8 cellular contexts compared by ENCODE assay signal in genomic region chr1:10867138-10867721, GRCh38.
DNase-seq lines count a peak whose midpoint lies in the region; ATAC-seq and TF ChIP-seq lines count a peak whose summit lies in the region.

No MANE protein-coding gene starts in this region.

- H3K4me1 Mint-ChIP-seq in activated CD8-positive, alpha-beta memory T cell treated with anti-CD3 and anti-CD28 coated beads, Interleukin-2, amount 10 ng/mL, durations not matched to agents 7 days and 5 days, result peaks cover 10% of the 10 kb centered on the region
- H3K4me1 Mint-ChIP-seq in naive thymus-derived CD4-positive, alpha-beta T cell, result peaks cover 8 to 32% (median 15%) of the 10 kb centered on the region in 7 donors
- H3K4me1 Mint-ChIP-seq in stimulated activated naive B cell treated with anti-CD40 and anti-IgM and Interleukin-4, amounts not matched to agents 10 μg/mL and 1 μg/mL and 100 μg/mL, for 72 hours, result peaks cover 11 to 20% of the 10 kb centered on the region in 2 donors

- in situ Hi-C loops in GM13976 (cut with MboI; ENCODE audit: low sequenced_read_pairs, unreplicated experiment), result loop anchor here (25.0 kb wide), 1 partner anchor 355 kb away; no protein-coding TSS in a partner anchor

- DNase-seq in AG04450 (ENCODE audit: low read depth, low spot score), result no peak
- peak; percentile 87 for DNase-seq in GM13976 (ENCODE audit: low spot score)
- DNase-seq in NCI-H69 (lab: John Stamatoyannopoulos, UW), result peak; percentile 81
- peak; percentile 58 for DNase-seq in activated CD8-positive, alpha-beta memory T cell treated with anti-CD3 and anti-CD28 coated beads, Interleukin-2, amount 10 ng/mL, durations not matched to agents 7 days and 5 days
- no peak for DNase-seq in epithelial cell of proximal tubule (ENCODE audit: low read depth)
- DNase-seq in naive thymus-derived CD4-positive, alpha-beta T cell, result peak; percentile 36 to 79 (median 61)
- DNase-seq in stimulated activated naive B cell treated with anti-CD40 and anti-IgM and Interleukin-4, amounts not matched to agents 10 μg/mL and 1 μg/mL and 100 μg/mL, for 72 hours, result no peak

- POLR2A ChIA-PET in AG04450 (lab: Yijun Ruan, JAX), result no interaction called here
- POLR2A ChIA-PET in naive thymus-derived CD4-positive, alpha-beta T cell (lab: Charles Lee), result interaction anchor here (0.9 kb wide), 1 partner anchor 372 kb away, joined by 3 read pairs; no protein-coding TSS in a partner anchor

- peaks cover 0 to 7% of the 10 kb centered on the region in 2 donors for H3K4me1 ChIP-seq in naive thymus-derived CD4-positive, alpha-beta T cell (ENCODE audit: control insufficient read depth in 2 of 2, insufficient read depth in 2 of 2, low read length in 2 of 2)

- no peak overlapping the region for H3K27ac Mint-ChIP-seq in activated CD8-positive, alpha-beta memory T cell treated with anti-CD3 and anti-CD28 coated beads, Interleukin-2, amount 10 ng/mL, durations not matched to agents 7 days and 5 days
- H3K27ac Mint-ChIP-seq in naive thymus-derived CD4-positive, alpha-beta T cell, result peak overlapping the region in 1 of 9 donors; percentile 32
- H3K27ac Mint-ChIP-seq in stimulated activated naive B cell treated with anti-CD40 and anti-IgM and Interleukin-4, amounts not matched to agents 10 μg/mL and 1 μg/mL and 100 μg/mL, for 72 hours, result no peak overlapping the region

- peak; percentile 85 for ATAC-seq in activated CD8-positive, alpha-beta memory T cell treated with anti-CD3 and anti-CD28 coated beads, Interleukin-2, amount 10 ng/mL, durations not matched to agents 7 days and 5 days
- peak; percentile 93 for ATAC-seq in naive thymus-derived CD4-positive, alpha-beta T cell
- peak; percentile 82 to 87 for ATAC-seq in stimulated activated naive B cell treated with anti-CD40 and anti-IgM and Interleukin-4, amounts not matched to agents 10 μg/mL and 1 μg/mL and 100 μg/mL, for 72 hours (replicated peaks)
- no peak for ATAC-seq in GM18868 (IDR thresholded peaks at IDR 0.05; ENCODE audit: unreplicated experiment)

- H3K9me3 ChIP-seq in AG04450 (ENCODE audit: control insufficient read depth, insufficient read depth, low read length), result no peaks in the 10 kb centered on the region
- H3K9me3 ChIP-seq in naive thymus-derived CD4-positive, alpha-beta T cell (ENCODE audit: control insufficient read depth in 2 of 3, low read length in 3 of 3), result no peaks in the 10 kb centered on the region

- peaks cover 39% of the 10 kb centered on the region for H3K27me3 ChIP-seq in AG04450 (ENCODE audit: control insufficient read depth, insufficient read depth, low read length)
- H3K27me3 ChIP-seq in naive thymus-derived CD4-positive, alpha-beta T cell (ENCODE audit: control insufficient read depth in 2 of 2, insufficient read depth in 2 of 2, low read length in 2 of 2), result peaks cover 0 to 15% of the 10 kb centered on the region in 2 donors

- peak overlapping the region; percentile 57 for H3K4me3 ChIP-seq in AG04450 (ENCODE audit: low read depth, low read length)
- H3K4me3 ChIP-seq in epithelial cell of proximal tubule (ENCODE audit: low read depth, low read length), result peak overlapping the region; percentile 41
- H3K4me3 ChIP-seq in naive thymus-derived CD4-positive, alpha-beta T cell (ENCODE audit: low read length), result peak overlapping the region; percentile 33

- H3K9me3 Mint-ChIP-seq in activated CD8-positive, alpha-beta memory T cell treated with anti-CD3 and anti-CD28 coated beads, Interleukin-2, amount 10 ng/mL, durations not matched to agents 7 days and 5 days (ENCODE audit: low read depth), result no peaks in the 10 kb centered on the region
- peaks cover 0 to 2% (median 0%) of the 10 kb centered on the region in 11 donors for H3K9me3 Mint-ChIP-seq in naive thymus-derived CD4-positive, alpha-beta T cell
- H3K9me3 Mint-ChIP-seq in stimulated activated naive B cell treated with anti-CD40 and anti-IgM and Interleukin-4, amounts not matched to agents 10 μg/mL and 1 μg/mL and 100 μg/mL, for 72 hours, result no peaks in the 10 kb centered on the region

- CTCF ChIA-PET in AG04450 (lab: Charles Lee), result interaction anchor here (0.5 to 2.1 kb wide), 36 partner anchors 12 to 375 kb away, joined by 3 to 34 read pairs (median 4); no protein-coding TSS in a partner anchor
- CTCF ChIA-PET in activated CD8-positive, alpha-beta memory T cell treated with anti-CD3 and anti-CD28 coated beads, Interleukin-2, amount 10 ng/mL, durations not matched to agents 7 days and 5 days (lab: Charles Lee), result interaction anchor here (0.7 to 7.1 kb wide), 11 partner anchors 11 to 603 kb away, joined by 3 to 68 read pairs (median 4); no protein-coding TSS in a partner anchor
- CTCF ChIA-PET in naive thymus-derived CD4-positive, alpha-beta T cell (lab: Charles Lee), result interaction anchor here (0.6 kb wide), 1 partner anchor 1294 kb away, joined by 3 read pairs; no protein-coding TSS in a partner anchor

- peak overlapping the region; percentile 17 for H3K4me3 Mint-ChIP-seq in activated CD8-positive, alpha-beta memory T cell treated with anti-CD3 and anti-CD28 coated beads, Interleukin-2, amount 10 ng/mL, durations not matched to agents 7 days and 5 days
- H3K4me3 Mint-ChIP-seq in naive thymus-derived CD4-positive, alpha-beta T cell, result peak overlapping the region in 8 of 10 donors; percentile 43 to 81 (median 60)
- H3K4me3 Mint-ChIP-seq in stimulated activated naive B cell treated with anti-CD40 and anti-IgM and Interleukin-4, amounts not matched to agents 10 μg/mL and 1 μg/mL and 100 μg/mL, for 72 hours, result peak overlapping the region; percentile 18 to 68

- no peak overlapping the region for H3K27ac ChIP-seq in AG04450 (ENCODE audit: low read depth, low read length)
- no peak overlapping the region for H3K27ac ChIP-seq in naive thymus-derived CD4-positive, alpha-beta T cell (ENCODE audit: low read depth, low read length)

- peaks cover 67% of the 10 kb centered on the region for H3K27me3 Mint-ChIP-seq in activated CD8-positive, alpha-beta memory T cell treated with anti-CD3 and anti-CD28 coated beads, Interleukin-2, amount 10 ng/mL, durations not matched to agents 7 days and 5 days
- H3K27me3 Mint-ChIP-seq in naive thymus-derived CD4-positive, alpha-beta T cell, result peaks cover 51 to 74% (median 56%) of the 10 kb centered on the region in 5 donors
- H3K27me3 Mint-ChIP-seq in stimulated activated naive B cell treated with anti-CD40 and anti-IgM and Interleukin-4, amounts not matched to agents 10 μg/mL and 1 μg/mL and 100 μg/mL, for 72 hours, result peaks cover 81 to 95% of the 10 kb centered on the region in 2 donors

- no peaks in the 10 kb centered on the region for H3K36me3 Mint-ChIP-seq in activated CD8-positive, alpha-beta memory T cell treated with anti-CD3 and anti-CD28 coated beads, Interleukin-2, amount 10 ng/mL, durations not matched to agents 7 days and 5 days
- no peaks in the 10 kb centered on the region for H3K36me3 Mint-ChIP-seq in naive thymus-derived CD4-positive, alpha-beta T cell
- no peaks in the 10 kb centered on the region for H3K36me3 Mint-ChIP-seq in stimulated activated naive B cell treated with anti-CD40 and anti-IgM and Interleukin-4, amounts not matched to agents 10 μg/mL and 1 μg/mL and 100 μg/mL, for 72 hours

- H3K36me3 ChIP-seq in naive thymus-derived CD4-positive, alpha-beta T cell (ENCODE audit: control insufficient read depth in 2 of 3, insufficient read depth in 3 of 3, low read length in 3 of 3), result no peaks in the 10 kb centered on the region

- intact Hi-C loops in naive thymus-derived CD4-positive, alpha-beta T cell (cut with micrococcal nuclease), result loop anchor here (1.0 to 5.0 kb wide), 7 partner anchors 74 to 435 kb away; partner anchors contain the start of gene CENPS (in 1 of the 2)

- TF ChIP-seq CTCF in AG04450 (IDR thresholded peaks at IDR 0.05; ENCODE audit: low read depth, low read length) (peak; percentile 21), GM13976 (IDR thresholded peaks at IDR 0.05; ENCODE audit: borderline replicate concordance, control extremely low read depth, extremely low read depth, insufficient read depth, missing control alignments) (peak; percentile 69), epithelial cell of proximal tubule (conservative IDR thresholded peaks at IDR 0.05; ENCODE audit: low read depth, low read length) (peak; percentile 36)

Comparison
In these comparisons a context has a peak if more than half of its experiments do, and no peak if none do; other contexts are left out.
1. DNase-seq: peak in GM13976 (single experiment), NCI-H69 (single experiment), activated CD8-positive, alpha-beta memory T cell treated with anti-CD3 and anti-CD28 coated beads, Interleukin-2, amount 10 ng/mL, durations not matched to agents 7 days and 5 days (single experiment) and naive thymus-derived CD4-positive, alpha-beta T cell (9 of 9); none in AG04450 (single experiment), epithelial cell of proximal tubule (single experiment) and stimulated activated naive B cell treated with anti-CD40 and anti-IgM and Interleukin-4, amounts not matched to agents 10 μg/mL and 1 μg/mL and 100 μg/mL, for 72 hours (single experiment).
2. Peak in every context shown above with its lines, with median percentiles within 50 percentile points of each other: H3K4me3 ChIP-seq, CTCF ChIP-seq and H3K4me3 Mint-ChIP-seq.